8 cellular contexts compared by ENCODE assay signal in the genomic region with DNA sequence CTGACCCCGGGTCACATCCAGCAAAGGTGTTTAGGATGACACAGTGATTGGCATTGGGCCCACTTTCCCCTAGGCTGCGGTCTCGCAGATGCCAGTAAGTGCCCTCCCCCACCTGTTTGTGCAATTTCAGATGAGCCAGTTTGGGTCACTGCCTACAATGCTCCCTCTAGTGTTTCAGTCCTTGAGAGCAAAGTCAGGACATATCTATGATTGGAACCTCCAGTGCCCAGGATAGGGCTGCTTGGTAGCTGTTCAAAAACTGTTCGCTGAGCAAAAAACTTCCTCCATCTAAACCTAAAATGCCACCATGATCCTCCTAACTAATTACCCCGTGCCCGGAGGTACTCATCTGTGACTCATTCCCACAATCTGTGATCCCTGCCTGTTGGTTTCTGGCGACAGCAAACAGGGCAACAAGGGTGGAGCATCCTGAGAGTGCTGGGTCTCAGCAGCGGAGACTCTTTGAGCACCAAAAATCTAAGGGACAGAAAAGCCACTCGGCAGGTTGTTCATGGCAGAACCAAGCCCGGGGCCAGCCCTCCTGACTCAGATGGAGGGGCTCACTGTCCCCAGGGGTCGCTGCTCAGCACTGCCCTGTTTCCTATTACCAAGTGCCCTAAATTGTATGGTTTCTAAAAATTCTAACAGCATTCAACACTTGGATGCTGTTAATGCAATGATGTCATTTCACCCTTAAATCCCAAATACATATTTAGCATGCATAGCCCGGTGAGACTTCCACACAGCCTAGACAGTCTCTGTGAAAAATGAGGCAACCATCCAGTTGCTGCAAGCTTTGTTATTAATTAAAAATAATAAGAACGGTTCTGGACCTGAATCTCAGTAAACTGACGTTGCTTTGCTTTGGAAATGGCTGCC. TPM values are rescaled to one million over a fixed set of nuclear protein-coding genes. Genes with fewer than 3 reads are reported as not detected.
DNase-seq lines count a peak whose midpoint lies in the region; ATAC-seq, FAIRE-seq and TF ChIP-seq lines count a peak whose summit lies in the region.

No MANE protein-coding gene starts in this region.

- WGBS in K562 (ENCODE audit: insufficient coverage, low coverage, missing lambda C conversion rate), result 0% methylated on average over 10 of the region's 14 CpGs

- TF ChIP-seq CTCF in GM12874 (IDR thresholded peaks at IDR 0.05; ENCODE audit: insufficient read depth, low read depth, low read length), result 0 out of 2 replicates have a peak, but pooled peaks have one; percentile 17
- peak in 2 of 3 experiments; percentile 21; a peak in 2 of 6 replicates for TF ChIP-seq CTCF in K562 (IDR thresholded peaks at IDR 0.05 in 2 of 3, conservative IDR thresholded peaks at IDR 0.05 in 1 of 3; ENCODE audit: insufficient read depth in 2 of 3, low read depth in 1 of 3, low read length in 3 of 3)

- no peak for TF ChIP-seq RAD21 in K562 (CRISPR knock-in tag; conservative IDR thresholded peaks at IDR 0.05 in 1 of 2, IDR thresholded peaks at IDR 0.05 in 1 of 2)

- no peak overlapping the region for H3K27ac ChIP-seq in K562 (ENCODE audit: extremely low read depth, low read depth, low read length)

- H3K27me3 ChIP-seq in K562 (ENCODE audit: control insufficient read depth in 2 of 2, insufficient read depth in 2 of 2, low read length in 2 of 2), result peaks cover 0 to 12% of the 10 kb centered on the region in 2 experiments; a peak in 3 of 5 replicates

- POLR2A ChIA-PET in K562 (lab: Yijun Ruan, JAX), result no interaction called here

- no peaks in the 10 kb centered on the region; a peak in 1 of 5 replicates for H3K4me1 ChIP-seq in K562 (replicated peaks in 1 of 2; ENCODE audit: control insufficient read depth in 2 of 2, insufficient read depth in 2 of 2, low read length in 2 of 2)

- no peaks in the 10 kb centered on the region for H3K36me3 ChIP-seq in K562 (ENCODE audit: control insufficient read depth, insufficient read depth, low read length)

- H4K20me1 ChIP-seq in K562 (replicated peaks; ENCODE audit: control insufficient read depth, insufficient read depth, low read length), result no peaks in the 10 kb centered on the region

- no peak overlapping the region for H3K4me3 ChIP-seq in K562

- in situ Hi-C loops in K562 (cut with MboI), result no loop called here

- BruUV-seq in K562 (replicated peaks; lab: Mats Ljungman, UMichigan), result no TSS peak

- CTCF ChIA-PET in K562 (lab: Yijun Ruan, JAX; ENCODE audit: low intra/inter-chr PET ratio), result no interaction called here

- H2AFZ ChIP-seq in K562 (ENCODE audit: low read depth, low read length), result no peak overlapping the region

- H3K9me3 ChIP-seq in K562 (replicated peaks; ENCODE audit: control insufficient read depth, insufficient read depth, low read depth, low read length), result no peaks in the 10 kb centered on the region

- no peak for FAIRE-seq in K562 (lab: Jason Lieb, UNC)

- DNase-seq in A172 (ENCODE audit: low spot score) (peak; percentile 81), NCI-H2196 (lab: John Stamatoyannopoulos, UW; ENCODE audit: unreplicated experiment) (peak; percentile 90), K562 (ENCODE audit: extremely low read depth in 1 of 4, low spot score in 3 of 4) (no peak), left lobe of liver (ENCODE audit: low spot score) (peak; percentile 74), NK-92 (lab: John Stamatoyannopoulos, UW; ENCODE audit: unreplicated experiment) (no peak)

- H3K79me2 ChIP-seq in K562 (ENCODE audit: control insufficient read depth, insufficient read depth, low read length), result no peaks in the 10 kb centered on the region

- TF ChIP-seq POLR2A in K562 (conservative IDR thresholded peaks at IDR 0.05), result no peak

- TF ChIP-seq EP300 in K562 (IDR thresholded peaks at IDR 0.05; ENCODE audit: low read length), result no peak

- ATAC-seq in K562 (peak; percentile 61; the same call in 1 of the 3 replicates), left lobe of liver (peak; percentile 88), HG03135 (IDR thresholded peaks at IDR 0.05; ENCODE audit: unreplicated experiment) (no peak), HG02840 (IDR thresholded peaks at IDR 0.05; ENCODE audit: low FRiP score, unreplicated experiment) (no peak)

- H3K4me2 ChIP-seq in K562 (ENCODE audit: insufficient read depth, low read length), result no peak overlapping the region

- intact Hi-C loops in K562 (cut with micrococcal nuclease), result loop anchor here (10.0 kb wide), 1 partner anchor 98 kb away; no protein-coding TSS in a partner anchor

- no peaks in the 10 kb centered on the region for H3K9me1 ChIP-seq in K562 (ENCODE audit: control insufficient read depth, insufficient read depth, low read length)

- H3K9ac ChIP-seq in K562 (ENCODE audit: insufficient read depth in 1 of 2, low read depth in 2 of 2, low read length in 2 of 2), result no peak overlapping the region

TF ChIP-seq in K562, 482 proteins besides CTCF, POLR2A, EP300 and RAD21:
- TF ChIP-seq CEBPB (tag; IDR thresholded peaks at IDR 0.05), result 0 out of 2 replicates have a peak, but pooled peaks have one; percentile 26
- no peak for TF ChIP-seq SRSF7 (optimal IDR thresholded peaks at IDR 0.05; ENCODE audit: low read depth, low read length)
TF ChIP-seq in K562: peak in this region for 1.

RNA-seq across cellular contexts. Expression of a gene that starts 5.0 kb away (rescaled TPM):
- total RNA-seq in A172 (2014; rRNA removed; shearing (Covaris generic)), result 0.10 TPM in 1 of 2 replicates, not detected in the other
- not detected in 2 replicates for total RNA-seq in K562 (2011; cell fraction: chromatin; rRNA removed; ENCODE audit: low replicate concordance)
- not detected in 2 replicates for total RNA-seq in K562 (2011; cell fraction: nucleolus; rRNA removed)
- total RNA-seq in K562 (2011; cell fraction: nucleoplasm; rRNA removed), result not detected in 2 replicates
- total RNA-seq in K562 (2014; rRNA removed), result not detected in 2 replicates
- not detected in 2 replicates for total RNA-seq in K562 (2014; rRNA removed; fragmentation: Illumina TruSeq; extraction: Trizol)
- not detected in 2 replicates for total RNA-seq in K562 (2015; rRNA removed; fragmentation: Illumina TruSeq; extraction: Trizol)
- total RNA-seq in K562 (2021), result not detected in 2 replicates
- polyA plus RNA-seq in K562 (2011; rRNA removed), result not detected in 2 replicates
- polyA plus RNA-seq in K562 (2011; cell fraction: cytosol; rRNA removed), result not detected in 2 replicates
- not detected in 2 replicates for polyA plus RNA-seq in K562 (2011; cell fraction: nucleus; rRNA removed)
- not detected in 2 replicates for polyA plus RNA-seq in K562 (2012)
- not detected in 2 replicates for polyA plus RNA-seq in K562 (2014; fragmentation: Illumina TruSeq; extraction: Trizol)
- polyA plus RNA-seq in K562 (2014; fragmentation: Nextera tagmentation; extraction: Ambion mirVana), result not detected
- polyA plus RNA-seq in K562 (2014; rRNA removed), result not detected in 2 replicates
- polyA minus RNA-seq in K562 (2011; rRNA and poly(A)+ RNA removed), result not detected in 2 replicates
- polyA minus RNA-seq in K562 (2011; cell fraction: cytosol; rRNA and poly(A)+ RNA removed), result not detected in 2 replicates
- polyA minus RNA-seq in K562 (2011; cell fraction: nucleus; rRNA and poly(A)+ RNA removed), result not detected in 2 replicates
- 0.18 TPM for total RNA-seq in left lobe of liver

RNA-seq across cellular contexts. Expression of a gene that starts 19.0 kb away (rescaled TPM):
- 0.10 and 0.57 TPM in 2 replicates for total RNA-seq in A172 (2014; rRNA removed; shearing (Covaris generic))
- 0.56 and 0.67 TPM in 2 replicates for total RNA-seq in K562 (2011; cell fraction: chromatin; rRNA removed; ENCODE audit: low replicate concordance)
- 0.50 and 0.53 TPM in 2 replicates for total RNA-seq in K562 (2011; cell fraction: nucleolus; rRNA removed)
- 0.61 and 0.66 TPM in 2 replicates for total RNA-seq in K562 (2011; cell fraction: nucleoplasm; rRNA removed)
- 0.04 and 0.23 TPM in 2 replicates for total RNA-seq in K562 (2014; rRNA removed)
- 0.07 TPM in 1 of 2 replicates, not detected in the other for total RNA-seq in K562 (2014; rRNA removed; fragmentation: Illumina TruSeq; extraction: Trizol)
- total RNA-seq in K562 (2015; rRNA removed; fragmentation: Illumina TruSeq; extraction: Trizol), result not detected in 2 replicates
- total RNA-seq in K562 (2021), result 0.38 and 0.67 TPM in 2 replicates
- polyA plus RNA-seq in K562 (2011; rRNA removed), result 0.30 and 2.1 TPM in 2 replicates
- polyA plus RNA-seq in K562 (2011; cell fraction: cytosol; rRNA removed), result 0.25 and 2.7 TPM in 2 replicates
- polyA plus RNA-seq in K562 (2011; cell fraction: nucleus; rRNA removed), result 0.41 and 3.7 TPM in 2 replicates
- 0.26 TPM in 2 replicates for polyA plus RNA-seq in K562 (2012)
- polyA plus RNA-seq in K562 (2014; fragmentation: Illumina TruSeq; extraction: Trizol), result 0.21 and 0.25 TPM in 2 replicates
- not detected for polyA plus RNA-seq in K562 (2014; fragmentation: Nextera tagmentation; extraction: Ambion mirVana)
- polyA plus RNA-seq in K562 (2014; rRNA removed), result 0.23 and 0.28 TPM in 2 replicates
- polyA minus RNA-seq in K562 (2011; rRNA and poly(A)+ RNA removed), result 0.24 and 2.3 TPM in 2 replicates
- polyA minus RNA-seq in K562 (2011; cell fraction: cytosol; rRNA and poly(A)+ RNA removed), result 1.6 TPM in 1 of 2 replicates, not detected in the other
- 0.11 and 0.81 TPM in 2 replicates for polyA minus RNA-seq in K562 (2011; cell fraction: nucleus; rRNA and poly(A)+ RNA removed)
- 9.9 TPM for total RNA-seq in left lobe of liver

Comparison
In these comparisons a context has a peak if more than half of its experiments do, and no peak if none do; other contexts are left out.
1. DNase-seq: peak in A172 (single experiment), NCI-H2196 (single experiment) and left lobe of liver (single experiment); none in K562 (0 of 4) and NK-92 (single experiment).
2. ATAC-seq: peak in K562 (single experiment) and left lobe of liver (single experiment); none in HG03135 (single experiment) and HG02840 (single experiment).